In the genomic region with DNA sequence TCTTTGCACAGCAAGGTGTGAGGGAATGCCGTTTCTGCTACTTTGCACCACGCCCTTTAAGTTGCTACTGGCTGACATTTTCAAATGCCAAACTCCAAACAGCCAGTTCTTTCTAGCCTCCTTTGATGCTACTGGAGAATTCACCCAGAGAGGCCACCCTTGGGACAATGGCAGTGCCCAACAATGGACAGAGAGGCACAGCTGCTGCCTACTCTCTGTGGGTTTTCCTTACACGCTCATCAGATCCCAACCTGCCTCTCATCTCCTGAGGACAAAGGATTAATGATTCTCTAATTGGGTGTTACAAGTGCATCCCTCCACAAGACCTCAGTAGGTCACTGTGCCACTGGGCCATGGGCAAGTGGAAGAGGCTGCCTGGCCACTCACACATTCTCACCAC, we compare ENCODE assay signal across 24 cellular contexts.
"Had no signal": no experiment of that assay in that cellular context is flagged by ENCODE, and none has a peak within 500 bp of the region (broad histone marks: within the 10 kb centered on the region; RNA-seq: fewer than 3 reads in every experiment).

No MANE protein-coding gene starts in this region.

- H3K27me3 Mint-ChIP-seq: IgD-negative memory B cell had no signal

- H3K4me3 Mint-ChIP-seq: IgD-negative memory B cell had no signal

- DNase-seq: Kasumi-1, MV-4-11, NCI-H1048, NCI-H1105, NCI-H1417, NCI-H1436 treated with DMSO at 0.1 percent for 48 hours, NCI-H1694, NCI-H187 treated with DMSO at 0.1 percent for 48 hours, NCI-H2029 treated with DMSO at 0.1 percent for 48 hours, NCI-H2171 treated with DMSO at 0.1 percent for 48 hours, NCI-H345, NCI-H446 treated with DMSO at 0.1 percent for 48 hours, NCI-H510A treated with DMSO at 0.1 percent for 48 hours, NCI-H526, NCI-H774, Right ventricle myocardium superior, RPMI8226, SIG-M5 had no signal

- H3K9me3 ChIP-seq: SJSA1 had no signal

- H3K36me3 Mint-ChIP-seq: IgD-negative memory B cell had no signal

- H3K27me3 ChIP-seq: SJSA1 had no signal

- H3K27ac ChIP-seq: HL-60, KMS-11, SJSA1, SK-N-MC had no signal

- H3K4me1 Mint-ChIP-seq: IgD-negative memory B cell had no signal

- ATAC-seq: K562 had no signal

- H3K27ac Mint-ChIP-seq: IgD-negative memory B cell had no signal

- H3K36me3 ChIP-seq: SJSA1 had no signal

- H3K4me3 ChIP-seq: K562, SJSA1, SK-N-MC had no signal

- H3K4me2 ChIP-seq: KMS-11 had no signal

- H3K4me1 ChIP-seq: SJSA1 had no signal

- H3K9ac ChIP-seq: KMS-11 had no signal
